ENCODE assay signal across 1 cellular context in the genomic region with DNA sequence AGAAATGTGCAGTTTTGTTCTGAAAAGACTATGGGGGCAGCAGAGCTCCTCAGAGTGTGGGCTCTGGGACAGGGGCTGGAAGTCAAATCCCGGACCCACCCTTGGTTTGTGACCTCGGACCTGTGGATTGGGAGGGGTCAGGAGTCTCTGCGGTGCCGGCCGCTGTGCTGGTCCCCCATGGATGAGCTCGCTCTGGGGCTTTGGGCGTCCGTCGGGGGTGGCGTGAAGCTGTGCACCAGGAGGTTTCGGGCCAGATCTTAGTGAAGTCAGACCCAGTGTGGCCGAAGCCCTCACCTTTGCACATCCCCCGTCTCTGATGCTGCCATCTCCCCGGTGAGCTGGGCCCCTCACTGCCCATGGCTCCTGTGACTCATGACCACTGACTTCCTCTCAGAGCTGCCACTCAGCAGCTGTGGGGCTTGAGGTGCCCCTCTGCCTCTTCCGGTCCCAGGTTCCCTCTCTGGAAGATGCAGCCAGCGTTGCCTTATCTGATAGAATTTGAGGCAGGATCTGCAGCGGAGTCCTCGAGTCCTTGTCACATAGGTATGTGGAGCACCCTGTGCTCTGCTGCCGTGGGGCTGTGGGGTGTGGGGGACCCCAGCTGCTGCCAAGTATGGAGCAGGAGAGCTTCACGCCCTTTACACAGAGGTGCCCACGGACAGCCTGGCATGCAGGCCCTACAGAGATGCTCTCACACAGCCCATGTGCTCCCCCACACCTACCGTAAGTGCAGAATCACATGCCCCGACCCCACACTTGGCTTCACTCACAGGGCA.
TF ChIP-seq lines count a peak whose summit lies in the region.

No MANE protein-coding gene starts in this region.

TF ChIP-seq in GM23338, 12 proteins besides CTCF, POLR2A, EP300 and RAD21:
- TF ChIP-seq JUNB (IDR thresholded peaks at IDR 0.05; ENCODE audit: unreplicated experiment) (no peak), ZNF114 (CRISPR knock-in tag; IDR thresholded peaks at IDR 0.05) (no peak), STAT1 (IDR thresholded peaks at IDR 0.05; ENCODE audit: unreplicated experiment) (no peak), EZH2 (IDR thresholded peaks at IDR 0.05; ENCODE audit: low read depth, unreplicated experiment) (no peak), POLR2AphosphoS5 (IDR thresholded peaks at IDR 0.05; ENCODE audit: low read depth) (no peak), NANOG (IDR thresholded peaks at IDR 0.05; ENCODE audit: borderline replicate concordance) (no peak), CREB1 (CRISPR knock-in tag; IDR thresholded peaks at IDR 0.05; ENCODE audit: low read depth) (no peak), EZH2phosphoT487 (IDR thresholded peaks at IDR 0.05; ENCODE audit: unreplicated experiment) (no peak), ZNF331 (CRISPR knock-in tag; IDR thresholded peaks at IDR 0.05; ENCODE audit: low read depth) (no peak)
- TF ChIP-seq, protein P1, sequence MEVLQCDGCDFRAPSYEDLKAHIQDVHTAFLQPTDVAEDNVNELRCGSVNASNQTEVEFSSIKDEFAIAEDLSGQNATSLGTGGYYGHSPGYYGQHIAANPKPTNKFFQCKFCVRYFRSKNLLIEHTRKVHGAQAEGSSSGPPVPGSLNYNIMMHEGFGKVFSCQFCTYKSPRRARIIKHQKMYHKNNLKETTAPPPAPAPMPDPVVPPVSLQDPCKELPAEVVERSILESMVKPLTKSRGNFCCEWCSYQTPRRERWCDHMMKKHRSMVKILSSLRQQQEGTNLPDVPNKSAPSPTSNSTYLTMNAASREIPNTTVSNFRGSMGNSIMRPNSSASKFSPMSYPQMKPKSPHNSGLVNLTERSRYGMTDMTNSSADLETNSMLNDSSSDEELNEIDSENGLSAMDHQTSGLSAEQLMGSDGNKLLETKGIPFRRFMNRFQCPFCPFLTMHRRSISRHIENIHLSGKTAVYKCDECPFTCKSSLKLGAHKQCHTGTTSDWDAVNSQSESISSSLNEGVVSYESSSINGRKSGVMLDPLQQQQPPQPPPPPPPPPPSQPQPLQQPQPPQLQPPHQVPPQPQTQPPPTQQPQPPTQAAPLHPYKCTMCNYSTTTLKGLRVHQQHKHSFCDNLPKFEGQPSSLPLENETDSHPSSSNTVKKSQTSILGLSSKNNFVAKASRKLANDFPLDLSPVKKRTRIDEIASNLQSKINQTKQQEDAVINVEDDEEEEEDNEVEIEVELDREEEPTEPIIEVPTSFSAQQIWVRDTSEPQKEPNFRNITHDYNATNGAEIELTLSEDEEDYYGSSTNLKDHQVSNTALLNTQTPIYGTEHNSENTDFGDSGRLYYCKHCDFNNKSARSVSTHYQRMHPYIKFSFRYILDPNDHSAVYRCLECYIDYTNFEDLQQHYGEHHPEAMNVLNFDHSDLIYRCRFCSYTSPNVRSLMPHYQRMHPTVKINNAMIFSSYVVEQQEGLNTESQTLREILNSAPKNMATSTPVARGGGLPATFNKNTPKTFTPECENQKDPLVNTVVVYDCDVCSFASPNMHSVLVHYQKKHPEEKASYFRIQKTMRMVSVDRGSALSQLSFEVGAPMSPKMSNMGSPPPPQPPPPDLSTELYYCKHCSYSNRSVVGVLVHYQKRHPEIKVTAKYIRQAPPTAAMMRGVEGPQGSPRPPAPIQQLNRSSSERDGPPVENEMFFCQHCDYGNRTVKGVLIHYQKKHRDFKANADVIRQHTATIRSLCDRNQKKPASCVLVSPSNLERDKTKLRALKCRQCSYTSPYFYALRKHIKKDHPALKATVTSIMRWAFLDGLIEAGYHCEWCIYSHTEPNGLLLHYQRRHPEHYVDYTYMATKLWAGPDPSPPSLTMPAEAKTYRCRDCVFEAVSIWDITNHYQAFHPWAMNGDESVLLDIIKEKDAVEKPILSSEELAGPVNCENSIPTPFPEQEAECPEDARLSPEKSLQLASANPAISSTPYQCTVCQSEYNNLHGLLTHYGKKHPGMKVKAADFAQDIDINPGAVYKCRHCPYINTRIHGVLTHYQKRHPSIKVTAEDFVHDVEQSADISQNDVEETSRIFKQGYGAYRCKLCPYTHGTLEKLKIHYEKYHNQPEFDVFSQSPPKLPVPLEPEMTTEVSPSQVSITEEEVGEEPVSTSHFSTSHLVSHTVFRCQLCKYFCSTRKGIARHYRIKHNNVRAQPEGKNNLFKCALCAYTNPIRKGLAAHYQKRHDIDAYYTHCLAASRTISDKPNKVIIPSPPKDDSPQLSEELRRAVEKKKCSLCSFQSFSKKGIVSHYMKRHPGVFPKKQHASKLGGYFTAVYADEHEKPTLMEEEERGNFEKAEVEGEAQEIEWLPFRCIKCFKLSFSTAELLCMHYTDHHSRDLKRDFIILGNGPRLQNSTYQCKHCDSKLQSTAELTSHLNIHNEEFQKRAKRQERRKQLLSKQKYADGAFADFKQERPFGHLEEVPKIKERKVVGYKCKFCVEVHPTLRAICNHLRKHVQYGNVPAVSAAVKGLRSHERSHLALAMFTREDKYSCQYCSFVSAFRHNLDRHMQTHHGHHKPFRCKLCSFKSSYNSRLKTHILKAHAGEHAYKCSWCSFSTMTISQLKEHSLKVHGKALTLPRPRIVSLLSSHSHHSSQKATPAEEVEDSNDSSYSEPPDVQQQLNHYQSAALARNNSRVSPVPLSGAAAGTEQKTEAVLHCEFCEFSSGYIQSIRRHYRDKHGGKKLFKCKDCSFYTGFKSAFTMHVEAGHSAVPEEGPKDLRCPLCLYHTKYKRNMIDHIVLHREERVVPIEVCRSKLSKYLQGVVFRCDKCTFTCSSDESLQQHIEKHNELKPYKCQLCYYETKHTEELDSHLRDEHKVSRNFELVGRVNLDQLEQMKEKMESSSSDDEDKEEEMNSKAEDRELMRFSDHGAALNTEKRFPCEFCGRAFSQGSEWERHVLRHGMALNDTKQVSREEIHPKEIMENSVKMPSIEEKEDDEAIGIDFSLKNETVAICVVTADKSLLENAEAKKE (CRISPR knock-in tag; IDR thresholded peaks at IDR 0.05) = no peak
- TF ChIP-seq, protein P2, sequence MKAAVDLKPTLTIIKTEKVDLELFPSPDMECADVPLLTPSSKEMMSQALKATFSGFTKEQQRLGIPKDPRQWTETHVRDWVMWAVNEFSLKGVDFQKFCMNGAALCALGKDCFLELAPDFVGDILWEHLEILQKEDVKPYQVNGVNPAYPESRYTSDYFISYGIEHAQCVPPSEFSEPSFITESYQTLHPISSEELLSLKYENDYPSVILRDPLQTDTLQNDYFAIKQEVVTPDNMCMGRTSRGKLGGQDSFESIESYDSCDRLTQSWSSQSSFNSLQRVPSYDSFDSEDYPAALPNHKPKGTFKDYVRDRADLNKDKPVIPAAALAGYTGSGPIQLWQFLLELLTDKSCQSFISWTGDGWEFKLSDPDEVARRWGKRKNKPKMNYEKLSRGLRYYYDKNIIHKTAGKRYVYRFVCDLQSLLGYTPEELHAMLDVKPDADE (IDR thresholded peaks at IDR 0.05) = no peak
- TF ChIP-seq, protein P3, sequence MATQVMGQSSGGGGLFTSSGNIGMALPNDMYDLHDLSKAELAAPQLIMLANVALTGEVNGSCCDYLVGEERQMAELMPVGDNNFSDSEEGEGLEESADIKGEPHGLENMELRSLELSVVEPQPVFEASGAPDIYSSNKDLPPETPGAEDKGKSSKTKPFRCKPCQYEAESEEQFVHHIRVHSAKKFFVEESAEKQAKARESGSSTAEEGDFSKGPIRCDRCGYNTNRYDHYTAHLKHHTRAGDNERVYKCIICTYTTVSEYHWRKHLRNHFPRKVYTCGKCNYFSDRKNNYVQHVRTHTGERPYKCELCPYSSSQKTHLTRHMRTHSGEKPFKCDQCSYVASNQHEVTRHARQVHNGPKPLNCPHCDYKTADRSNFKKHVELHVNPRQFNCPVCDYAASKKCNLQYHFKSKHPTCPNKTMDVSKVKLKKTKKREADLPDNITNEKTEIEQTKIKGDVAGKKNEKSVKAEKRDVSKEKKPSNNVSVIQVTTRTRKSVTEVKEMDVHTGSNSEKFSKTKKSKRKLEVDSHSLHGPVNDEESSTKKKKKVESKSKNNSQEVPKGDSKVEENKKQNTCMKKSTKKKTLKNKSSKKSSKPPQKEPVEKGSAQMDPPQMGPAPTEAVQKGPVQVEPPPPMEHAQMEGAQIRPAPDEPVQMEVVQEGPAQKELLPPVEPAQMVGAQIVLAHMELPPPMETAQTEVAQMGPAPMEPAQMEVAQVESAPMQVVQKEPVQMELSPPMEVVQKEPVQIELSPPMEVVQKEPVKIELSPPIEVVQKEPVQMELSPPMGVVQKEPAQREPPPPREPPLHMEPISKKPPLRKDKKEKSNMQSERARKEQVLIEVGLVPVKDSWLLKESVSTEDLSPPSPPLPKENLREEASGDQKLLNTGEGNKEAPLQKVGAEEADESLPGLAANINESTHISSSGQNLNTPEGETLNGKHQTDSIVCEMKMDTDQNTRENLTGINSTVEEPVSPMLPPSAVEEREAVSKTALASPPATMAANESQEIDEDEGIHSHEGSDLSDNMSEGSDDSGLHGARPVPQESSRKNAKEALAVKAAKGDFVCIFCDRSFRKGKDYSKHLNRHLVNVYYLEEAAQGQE (IDR thresholded peaks at IDR 0.05; ENCODE audit: unreplicated experiment) = no peak
